ENCODE assay signal across 20 cellular contexts in the genomic region with DNA sequence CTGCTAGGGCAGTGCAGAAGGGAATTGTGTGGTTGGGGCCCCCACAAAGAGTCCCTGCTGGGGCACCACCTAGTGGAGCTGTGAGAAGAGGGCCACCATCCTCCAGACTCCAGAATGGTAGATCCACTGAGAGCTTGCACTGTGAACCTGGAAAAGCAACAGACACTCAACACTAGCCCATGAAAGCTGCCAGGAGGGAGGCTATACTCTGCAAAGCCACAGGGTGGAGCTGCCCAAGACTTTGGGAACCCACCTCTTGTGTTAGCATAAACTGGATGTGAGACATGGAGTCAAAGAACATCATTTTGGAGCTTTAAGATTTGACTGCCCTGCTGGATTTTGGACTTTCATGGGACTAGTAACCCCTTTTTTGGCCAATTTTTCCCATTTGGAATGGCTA.
"Had no signal": no experiment of that assay in that cellular context is flagged by ENCODE, and none has a peak within 500 bp of the region (broad histone marks: within the 10 kb centered on the region; RNA-seq: fewer than 3 reads in every experiment).

No MANE protein-coding gene starts in this region.

- H3K36me3 Mint-ChIP-seq: stimulated activated effector memory CD8-positive, alpha-beta T cell treated with anti-CD3 and anti-CD28 coated beads, Interleukin-12 subunit alpha, Interleukin-12 subunit beta, amount 100 ng/mL, for 72 hours had no signal

- DNase-seq: activated B cell treated with CpG ODN at 0.5 μM for 24 hours; activated CD4-positive, alpha-beta T cell treated with anti-CD3 and anti-CD28 coated beads, Interleukin-2, amount 10 ng/mL, durations not matched to agents 24 days and 14 days; activated CD8-positive, alpha-beta memory T cell treated with anti-CD3 and anti-CD28 coated beads, Interleukin-2, amount 50 U/mL, for 4 hours; activated CD8-positive, alpha-beta T cell treated with anti-CD3 and anti-CD28 coated beads, Interleukin-2, amount 10 ng/mL, durations not matched to agents 7 days and 5 days; activated gamma-delta T cell; activated T-cell treated with anti-CD3 and anti-CD28 coated beads, Interleukin-2, amount 50 U/mL, for 72 hours; erythroblast; left lung; mammary epithelial cell; naive thymus-derived CD4-positive, alpha-beta T cell; stimulated activated CD4-positive, alpha-beta T cell treated with anti-CD3 and anti-CD28 coated beads, Interleukin-1b, Interleukin-23, amount 100 ng/mL, for 48 hours; tibial artery had no signal

- H3K36me3 ChIP-seq: cardiac muscle cell, gastroesophageal sphincter, left lung, neutrophil, tibial artery had no signal

- H3K9ac ChIP-seq: parathyroid adenoma had no signal

- H3K27ac ChIP-seq: cardiac muscle cell, gastroesophageal sphincter, neutrophil, parathyroid adenoma, tibial artery had no signal

- FAIRE-seq: keratinocyte, urothelium cell line had no signal

- ATAC-seq: activated CD8-positive, alpha-beta T cell treated with anti-CD3 and anti-CD28 coated beads, Interleukin-2, amount 10 ng/mL, durations not matched to agents 7 days and 5 days; activated naive CD4-positive, alpha-beta T cell treated with anti-CD3 and anti-CD28 coated beads, Interleukin-2, amount 50 U/mL, for 72 hours; activated T-cell treated with anti-CD3 and anti-CD28 coated beads, Interleukin-2, amount 50 U/mL, for 72 hours; gastroesophageal sphincter; left lung; naive thymus-derived CD4-positive, alpha-beta T cell; stimulated activated effector memory CD8-positive, alpha-beta T cell treated with anti-CD3 and anti-CD28 coated beads, Interleukin-12 subunit alpha, Interleukin-12 subunit beta, amount 100 ng/mL, for 72 hours had no signal

- H3K9me3 ChIP-seq: neutrophil, tibial artery had no signal

- H3K4me1 Mint-ChIP-seq: activated CD4-positive, alpha-beta T cell treated with anti-CD3 and anti-CD28 coated beads, Interleukin-2, amount 10 ng/mL, durations not matched to agents 24 days and 14 days; naive thymus-derived CD4-positive, alpha-beta T cell; stimulated activated effector memory CD8-positive, alpha-beta T cell treated with anti-CD3 and anti-CD28 coated beads, Interleukin-12 subunit alpha, Interleukin-12 subunit beta, amount 100 ng/mL, for 72 hours had no signal

- H2AFZ ChIP-seq: parathyroid adenoma had no signal

- H3K27me3 ChIP-seq: gastroesophageal sphincter, left lung, neutrophil, tibial artery had no signal

- H3K27me3 Mint-ChIP-seq: activated B cell treated with CpG ODN at 0.5 μM for 24 hours; activated CD4-positive, alpha-beta T cell treated with anti-CD3 and anti-CD28 coated beads, Interleukin-2, amount 10 ng/mL, durations not matched to agents 24 days and 14 days; naive thymus-derived CD4-positive, alpha-beta T cell had no signal

- H3K4me3 Mint-ChIP-seq: activated B cell treated with CpG ODN at 0.5 μM for 24 hours; activated CD4-positive, alpha-beta T cell treated with anti-CD3 and anti-CD28 coated beads, Interleukin-2, amount 10 ng/mL, durations not matched to agents 24 days and 14 days; activated CD8-positive, alpha-beta T cell treated with anti-CD3 and anti-CD28 coated beads, Interleukin-2, amount 10 ng/mL, durations not matched to agents 7 days and 5 days; activated T-cell treated with anti-CD3 and anti-CD28 coated beads, Interleukin-2, amount 50 U/mL, for 72 hours; naive thymus-derived CD4-positive, alpha-beta T cell; stimulated activated effector memory CD8-positive, alpha-beta T cell treated with anti-CD3 and anti-CD28 coated beads, Interleukin-12 subunit alpha, Interleukin-12 subunit beta, amount 100 ng/mL, for 72 hours had no signal

- H3K4me3 ChIP-seq: cardiac muscle cell, gastroesophageal sphincter, left lung, tibial artery had no signal

- H3K27ac Mint-ChIP-seq: activated B cell treated with CpG ODN at 0.5 μM for 24 hours; activated CD4-positive, alpha-beta T cell treated with anti-CD3 and anti-CD28 coated beads, Interleukin-2, amount 10 ng/mL, durations not matched to agents 24 days and 14 days; activated CD8-positive, alpha-beta T cell treated with anti-CD3 and anti-CD28 coated beads, Interleukin-2, amount 10 ng/mL, durations not matched to agents 7 days and 5 days; activated naive CD4-positive, alpha-beta T cell treated with anti-CD3 and anti-CD28 coated beads, Interleukin-2, amount 50 U/mL, for 72 hours; activated T-cell treated with anti-CD3 and anti-CD28 coated beads, Interleukin-2, amount 50 U/mL, for 72 hours; naive thymus-derived CD4-positive, alpha-beta T cell; stimulated activated effector memory CD8-positive, alpha-beta T cell treated with anti-CD3 and anti-CD28 coated beads, Interleukin-12 subunit alpha, Interleukin-12 subunit beta, amount 100 ng/mL, for 72 hours had no signal

- H3K4me1 ChIP-seq: gastroesophageal sphincter, parathyroid adenoma, tibial artery had no signal

- H3K79me2 ChIP-seq: parathyroid adenoma had no signal
